13 cellular contexts compared by ENCODE assay signal in genomic region chr4:147754037-147754445, GRCh38. TPM values are rescaled to one million over a fixed set of nuclear protein-coding genes. Genes with fewer than 3 reads are reported as not detected.
DNase-seq lines count a peak whose midpoint lies in the region; ATAC-seq and TF ChIP-seq lines count a peak whose summit lies in the region.
"Had no signal": no experiment of that assay in that cellular context is flagged by ENCODE, and none has a peak within 500 bp of the region (broad histone marks: within the 10 kb centered on the region; RNA-seq: fewer than 3 reads in every experiment).

No MANE protein-coding gene starts in this region.

- H3K36me3 ChIP-seq in heart left ventricle (peaks cover 0 to 4% (median 0%) of the 10 kb centered on the region in 9 donors), aorta (ENCODE audit: control insufficient read depth in 1 of 2, insufficient read depth in 2 of 2, low read length in 1 of 2) (no peaks in the 10 kb centered on the region)

- WGBS in heart left ventricle, 4 donors: 48 to 63% (median 53%) methylated on average over 3 of the region's 3 CpGs
- WGBS in aorta, 2 donors: 0 to 5% methylated on average over 3 of the region's 3 CpGs

- no peak overlapping the region for H3K4me3 Mint-ChIP-seq in chondrocyte (ENCODE audit: unreplicated experiment)

- H3K4me1 ChIP-seq in heart left ventricle (peaks cover 0 to 62% (median 35%) of the 10 kb centered on the region in 12 donors), aorta (ENCODE audit: control insufficient read depth in 1 of 2, insufficient read depth in 2 of 2, low read length in 2 of 2) (peaks cover 5 to 7% of the 10 kb centered on the region in 2 donors)

- H3K27me3 ChIP-seq in heart left ventricle (no peaks in the 10 kb centered on the region), aorta (ENCODE audit: control insufficient read depth in 1 of 2, insufficient read depth in 2 of 2, low read length in 1 of 2) (no peaks in the 10 kb centered on the region)
- H3K27me3 ChIP-seq: tibial nerve had no signal

- DNase-seq in heart left ventricle (no peak), Right ventricle myocardium superior (no peak), chondrocyte (ENCODE audit: low spot score) (no peak), islet precursor cell (peak; percentile 86), aorta (no peak), NCI-H1694 treated with DMSO at 0.1 percent for 48 hours (lab: John Stamatoyannopoulos, UW) (no peak), NCI-H2171 (lab: John Stamatoyannopoulos, UW) (no peak)
- DNase-seq: amniotic stem cell; naive B cell; stimulated activated CD4-positive, alpha-beta T cell treated with anti-CD3 and anti-CD28 coated beads, Interleukin-2, amount 100 ng/mL, for 48 hours had no signal

- H3K9me3 ChIP-seq in heart left ventricle (no peaks in the 10 kb centered on the region), aorta (ENCODE audit: control insufficient read depth, low read length) (no peaks in the 10 kb centered on the region)
- H3K9me3 ChIP-seq: tibial nerve had no signal

- no peak for TF ChIP-seq POLR2A in heart left ventricle (IDR thresholded peaks at IDR 0.05)

- H3K4me1 Mint-ChIP-seq in chondrocyte (ENCODE audit: low read depth): peaks cover 66% of the 10 kb centered on the region
- H3K4me1 Mint-ChIP-seq: naive B cell had no signal

- peak overlapping the region in 9 of 12 donors; percentile 3 to 81 (median 50) for H3K27ac ChIP-seq in heart left ventricle
- H3K27ac ChIP-seq in aorta (ENCODE audit: low read depth in 1 of 2, low read length in 2 of 2): peak overlapping the region; percentile 22 to 76

- H3K27me3 Mint-ChIP-seq in chondrocyte (ENCODE audit: low read depth): no peaks in the 10 kb centered on the region

- intact Hi-C loops in heart left ventricle (cut with DNase I) (no loop called here), Right ventricle myocardium superior (cut with DNase I) (no loop called here), aorta (cut with DNase I) (no loop called here)

- H3K36me3 Mint-ChIP-seq in chondrocyte (ENCODE audit: low read depth): peaks cover 16% of the 10 kb centered on the region
- H3K36me3 Mint-ChIP-seq: naive B cell had no signal

- ATAC-seq in heart left ventricle: peak in 2 of 4 donors; percentile 59 to 72
- no peak for ATAC-seq in Right ventricle myocardium superior (ENCODE audit: poor library complexity)
- peak; percentile 60 for ATAC-seq in aorta (ENCODE audit: low FRiP score)
- no peak for ATAC-seq in GM19455 (IDR thresholded peaks at IDR 0.05; ENCODE audit: unreplicated experiment)
- ATAC-seq: HepG2 had no signal

- H3K4me3 ChIP-seq in heart left ventricle (no peak overlapping the region), aorta (ENCODE audit: low read length in 2 of 2) (peak overlapping the region in 1 of 2 donors; percentile 50)
- H3K4me3 ChIP-seq: tibial nerve had no signal

- TF ChIP-seq CTCF in heart left ventricle (IDR thresholded peaks at IDR 0.05) (no peak), chondrocyte (IDR thresholded peaks at IDR 0.05) (no peak)

- no peaks in the 10 kb centered on the region for H3K9me3 Mint-ChIP-seq in chondrocyte (ENCODE audit: low read depth)
- H3K9me3 Mint-ChIP-seq: naive B cell had no signal

- peak overlapping the region; percentile 89 for H3K27ac Mint-ChIP-seq in chondrocyte (ENCODE audit: unreplicated experiment)

RNA-seq across cellular contexts. Expression of gene ARHGAP10, which starts 22.2 kb away (rescaled TPM):
- total RNA-seq in heart left ventricle (10 to 100 TPM; 30.6 to 64.2 (median 51.7) TPM), Right ventricle myocardium superior (64.0 TPM), chondrocyte (111 to 119 TPM (median 111 TPM) in 3 replicates), aorta (10 to 100 TPM; 57.3 to 94.5 TPM)
- polyA plus RNA-seq in heart left ventricle (10 to 100 TPM; 39.8 to 73.7 TPM), aorta (10 to 100 TPM; 47.3 to 69.7 TPM)
